ENCODE assay signal across 8 cellular contexts in genomic region chr6:107713214-107713962, GRCh38.
DNase-seq lines count a peak whose midpoint lies in the region; ATAC-seq and TF ChIP-seq lines count a peak whose summit lies in the region.

No MANE protein-coding gene starts in this region.

- peaks cover 10% of the 10 kb centered on the region for H3K27me3 Mint-ChIP-seq in H9 (ENCODE audit: low read depth)

- peaks cover 3% of the 10 kb centered on the region for H3K27me3 ChIP-seq in fibroblast of lung (ENCODE audit: control insufficient read depth, insufficient read depth, low read length)
- H3K27me3 ChIP-seq in H9 (ENCODE audit: insufficient read depth, low read length) = no peaks in the 10 kb centered on the region

- no peak overlapping the region for H3K18ac ChIP-seq in H9 (ENCODE audit: insufficient read length, low read depth, low read length)

- no peak overlapping the region for H4K5ac ChIP-seq in H9 (ENCODE audit: insufficient read length, low read depth, low read length)

- H2AFZ ChIP-seq in fibroblast of lung (ENCODE audit: low read length) (peak overlapping the region; percentile 47), H9 (ENCODE audit: low read length) (no peak overlapping the region)

- no peaks in the 10 kb centered on the region; a peak in 1 of 5 replicates for H3K9me3 Mint-ChIP-seq in H9

- no peak overlapping the region for H2BK12ac ChIP-seq in H9 (ENCODE audit: insufficient read length, low read depth, low read length)

- H3K4me2 ChIP-seq in fibroblast of lung (ENCODE audit: extremely low read depth, insufficient read depth, low read length) = peak overlapping the region; percentile 99
- H3K4me2 ChIP-seq in H9 (ENCODE audit: insufficient read depth, insufficient read length, low read length) = no peak overlapping the region

- TF ChIP-seq CTCF in fibroblast of lung (conservative IDR thresholded peaks at IDR 0.05 in 1 of 2, IDR thresholded peaks at IDR 0.05 in 1 of 2; ENCODE audit: low read depth in 1 of 2, low read length in 2 of 2) (no peak), H9 (conservative IDR thresholded peaks at IDR 0.05) (no peak)

- H3K9ac ChIP-seq in fibroblast of lung (ENCODE audit: insufficient read depth, low read length) = no peak overlapping the region
- H3K9ac ChIP-seq in H9 (ENCODE audit: extremely low read depth, insufficient read length, low read length) = no peak overlapping the region

- H3K36me3 ChIP-seq in fibroblast of lung (ENCODE audit: control insufficient read depth, insufficient read depth, low read length) = no peaks in the 10 kb centered on the region

- no peak overlapping the region for H3T11ph ChIP-seq in H9 (ENCODE audit: low read length)

- no peaks in the 10 kb centered on the region for H3K23me2 ChIP-seq in H9 (ENCODE audit: insufficient read length, low read depth, low read length, poor library complexity, severe bottlenecking)

- H3K79me1 ChIP-seq in H9 (ENCODE audit: insufficient read depth, low read depth, low read length, poor library complexity, severe bottlenecking) = no peaks in the 10 kb centered on the region

- ATAC-seq in HG02610 (IDR thresholded peaks at IDR 0.05; ENCODE audit: unreplicated experiment) (peak; percentile 25), GM18867 (IDR thresholded peaks at IDR 0.05; ENCODE audit: unreplicated experiment) (no peak), HG03196 (IDR thresholded peaks at IDR 0.05; ENCODE audit: unreplicated experiment) (no peak), GM19023 (IDR thresholded peaks at IDR 0.05; ENCODE audit: unreplicated experiment) (no peak)

- no peak overlapping the region for H2BK15ac ChIP-seq in H9 (ENCODE audit: low read depth, low read length)

- H3K36me3 Mint-ChIP-seq in H9 (ENCODE audit: insufficient read depth in 1 of 3, low read depth in 3 of 3) = peaks cover 0 to 3% (median 0%) of the 10 kb centered on the region in 3 experiments; a peak in 1 of 7 replicates

- H2AK5ac ChIP-seq in H9 (ENCODE audit: insufficient read length, low read length) = no peak overlapping the region

- no peaks in the 10 kb centered on the region for H3K79me2 ChIP-seq in fibroblast of lung (ENCODE audit: control insufficient read depth, insufficient read depth, low read length)
- no peaks in the 10 kb centered on the region for H3K79me2 ChIP-seq in H9 (ENCODE audit: insufficient read depth, low read length)

- H3K4me1 ChIP-seq in fibroblast of lung (ENCODE audit: control insufficient read depth, extremely low read depth, insufficient read depth, low read length) (peaks cover 13% of the 10 kb centered on the region), H9 (ENCODE audit: insufficient read depth, low read length) (no peaks in the 10 kb centered on the region)

- no peak overlapping the region for H2BK120ac ChIP-seq in H9 (ENCODE audit: low read depth, low read length, poor library complexity, severe bottlenecking)

- no peak overlapping the region for H3K4me3 Mint-ChIP-seq in H9

- no peak overlapping the region for H3K23ac ChIP-seq in H9 (ENCODE audit: insufficient read length, low read depth, low read length)

- no peak overlapping the region for H3K56ac ChIP-seq in H9 (ENCODE audit: insufficient read length, low read depth, low read length)

- DNase-seq in T-helper 22 cell (ENCODE audit: low read depth) = peak; percentile 14
- no peak for DNase-seq in fibroblast of lung (ENCODE audit: low read depth in 2 of 2)
- DNase-seq in stimulated activated CD4-positive, alpha-beta T cell treated with anti-CD3 and anti-CD28 coated beads, Interleukin-1b, Interleukin-23, amount 100 ng/mL, for 48 hours = peak; percentile 74
- no peak for DNase-seq in H9

- no CpG with 5 or more reads among the region's 8 CpGs for whole genome bisulfite sequencing in H9 (ENCODE audit: extremely low coverage, insufficient read length, low lambda C conversion rate)

- H4K20me1 ChIP-seq in fibroblast of lung (ENCODE audit: control insufficient read depth, extremely low read depth, insufficient read depth, low read length) = no peaks in the 10 kb centered on the region
- H4K20me1 ChIP-seq in H9 (ENCODE audit: control insufficient read depth, insufficient read depth, insufficient read length) = no peaks in the 10 kb centered on the region

- no peaks in the 10 kb centered on the region for H3K9me3 ChIP-seq in fibroblast of lung (ENCODE audit: control insufficient read depth, insufficient read depth, low read depth, low read length)
- no peaks in the 10 kb centered on the region for H3K9me3 ChIP-seq in H9 (ENCODE audit: control insufficient read depth, low read depth, low read length)

- H3K27ac Mint-ChIP-seq in H9 = no peak overlapping the region; a peak in 1 of 7 replicates

- H3K27ac ChIP-seq in fibroblast of lung (ENCODE audit: insufficient read depth, low read length) (peak overlapping the region; percentile 25), H9 (ENCODE audit: insufficient read length, low read depth, low read length) (no peak overlapping the region)

- no peak overlapping the region for H4K8ac ChIP-seq in H9 (replicated peaks; ENCODE audit: insufficient read length, low read depth, low read length)

- H3K4ac ChIP-seq in H9 (ENCODE audit: low read depth, low read length) = no peak overlapping the region

- H2BK20ac ChIP-seq in H9 (ENCODE audit: low read depth, low read length, poor library complexity, severe bottlenecking) = no peak overlapping the region

- H3K4me3 ChIP-seq in fibroblast of lung (replicated peaks in 1 of 4; ENCODE audit: control extremely low read depth in 1 of 4, insufficient read depth in 1 of 4, low read depth in 3 of 4, low read length in 4 of 4) = peak overlapping the region; percentile 35 to 48 (median 42)

- H2BK5ac ChIP-seq in H9 (ENCODE audit: insufficient read length, low read length) = no peak overlapping the region

- no peak overlapping the region for H4K91ac ChIP-seq in H9 (ENCODE audit: insufficient read length, low read depth, low read length)

- peaks cover 10 to 13% of the 10 kb centered on the region in 2 experiments for H3K4me1 Mint-ChIP-seq in H9

- no peak overlapping the region for H3K14ac ChIP-seq in H9 (ENCODE audit: insufficient read depth, low read length)

Comparison
In these comparisons a context has a peak if more than half of its experiments do, and no peak if none do; other contexts are left out.
1. DNase-seq: peak in T-helper 22 cell (single experiment) and stimulated activated CD4-positive, alpha-beta T cell treated with anti-CD3 and anti-CD28 coated beads, Interleukin-1b, Interleukin-23, amount 100 ng/mL, for 48 hours (single experiment); none in fibroblast of lung (0 of 2) and H9 (single experiment).